Comparison of ENCODE assay signal across 16 cellular contexts in genomic region chr15:66482539-66482938, GRCh38. TPM values are rescaled to one million over a fixed set of nuclear protein-coding genes. Genes with fewer than 3 reads are reported as not detected.
DNase-seq lines count a peak whose midpoint lies in the region; ATAC-seq and TF ChIP-seq lines count a peak whose summit lies in the region.
"Had no signal": no experiment of that assay in that cellular context is flagged by ENCODE, and none has a peak within 500 bp of the region (broad histone marks: within the 10 kb centered on the region; RNA-seq: fewer than 3 reads in every experiment).

No MANE protein-coding gene starts in this region.

- peak overlapping the region; percentile 4 for H3K27ac Mint-ChIP-seq in activated T-cell treated with anti-CD3 and anti-CD28 coated beads, Interleukin-2, amount 50 U/mL, for 24 hours
- peak overlapping the region; percentile 27 for H3K27ac Mint-ChIP-seq in endothelial cell (ENCODE audit: unreplicated experiment)
- H3K27ac Mint-ChIP-seq: activated T-cell treated with anti-CD3 and anti-CD28 coated beads, Interleukin-2, amount 50 U/mL, for 72 hours had no signal

- intact Hi-C loops in PC-3 (cut with micrococcal nuclease): no loop called here

- H3K9ac ChIP-seq in PC-3 (ENCODE audit: low read length) (no peak overlapping the region), trophoblast cell (ENCODE audit: low read length) (peak overlapping the region; percentile 7)

- H4K12ac ChIP-seq in trophoblast cell (ENCODE audit: low read depth, low read length): no peak overlapping the region

- H2AK5ac ChIP-seq in trophoblast cell (ENCODE audit: low read length): no peak overlapping the region

- no CpG with 5 or more reads among the region's 9 CpGs for WGBS in trophoblast cell (ENCODE audit: extremely low coverage, insufficient coverage, insufficient read length)

- no peak overlapping the region for H3K4me3 Mint-ChIP-seq in activated T-cell treated with anti-CD3 and anti-CD28 coated beads, Interleukin-2, amount 50 U/mL, for 24 hours
- H3K4me3 Mint-ChIP-seq in endothelial cell (ENCODE audit: unreplicated experiment): peak overlapping the region; percentile 14
- H3K4me3 Mint-ChIP-seq: activated T-cell treated with anti-CD3 and anti-CD28 coated beads, Interleukin-2, amount 50 U/mL, for 72 hours; stimulated activated naive CD8-positive, alpha-beta T cell treated with anti-CD3 and anti-CD28 coated beads, Interleukin-15, amount 100 ng/mL, for 72 hours had no signal

- no peaks in the 10 kb centered on the region for H3K9me3 ChIP-seq in PC-3 (ENCODE audit: low read length)
- no peaks in the 10 kb centered on the region for H3K9me3 ChIP-seq in trophoblast cell (ENCODE audit: insufficient read depth, low read depth, low read length)

- H3K23ac ChIP-seq in trophoblast cell (ENCODE audit: low read length): no peak overlapping the region

- H3K27me3 ChIP-seq in PC-3 (ENCODE audit: low read length): no peaks in the 10 kb centered on the region
- H3K27me3 ChIP-seq in trophoblast cell (ENCODE audit: insufficient read depth, low read length): no peaks in the 10 kb centered on the region

- H3K36me3 ChIP-seq in PC-3 (ENCODE audit: low read depth, low read length): peaks cover 15% of the 10 kb centered on the region
- H3K36me3 ChIP-seq in trophoblast cell (ENCODE audit: control insufficient read depth in 1 of 2, insufficient read depth in 2 of 2, low read length in 2 of 2): peaks cover 28 to 40% of the 10 kb centered on the region in 2 experiments

- POLR2A ChIA-PET in PC-3 (lab: Charles Lee; ENCODE audit: unreplicated experiment): no interaction called here

- H3K9me2 ChIP-seq in PC-3 (replicated peaks; ENCODE audit: low read length): no peaks in the 10 kb centered on the region

- no peak overlapping the region for H2AFZ ChIP-seq in PC-3 (ENCODE audit: low read length)
- H2AFZ ChIP-seq in trophoblast cell (ENCODE audit: insufficient read depth, low read length, poor library complexity): no peak overlapping the region

- no peaks in the 10 kb centered on the region for H4K20me1 ChIP-seq in PC-3 (ENCODE audit: low read length)

- H3K27ac ChIP-seq in PC-3 (ENCODE audit: low read length): peak overlapping the region; percentile 55
- H3K27ac ChIP-seq in trophoblast cell (ENCODE audit: low read depth, low read length): no peak overlapping the region

- no peaks in the 10 kb centered on the region for H3K79me1 ChIP-seq in trophoblast cell (ENCODE audit: low read length)

- H3K4ac ChIP-seq in trophoblast cell (ENCODE audit: low read depth, low read length): no peak overlapping the region

- H3K18ac ChIP-seq in trophoblast cell (ENCODE audit: low read length): no peak overlapping the region

- no peaks in the 10 kb centered on the region for H3K27me3 Mint-ChIP-seq in activated T-cell treated with anti-CD3 and anti-CD28 coated beads, Interleukin-2, amount 50 U/mL, for 24 hours
- H3K27me3 Mint-ChIP-seq in endothelial cell (ENCODE audit: unreplicated experiment): peaks cover 15% of the 10 kb centered on the region
- H3K27me3 Mint-ChIP-seq: stimulated activated naive CD8-positive, alpha-beta T cell treated with anti-CD3 and anti-CD28 coated beads, Interleukin-15, amount 100 ng/mL, for 72 hours had no signal

- no peak overlapping the region for H3K14ac ChIP-seq in trophoblast cell (ENCODE audit: low read length)

- no peak overlapping the region for H2BK12ac ChIP-seq in trophoblast cell (ENCODE audit: low read length)

- H3K36me3 Mint-ChIP-seq in activated T-cell treated with anti-CD3 and anti-CD28 coated beads, Interleukin-2, amount 50 U/mL, for 24 hours (ENCODE audit: low read depth): peaks cover 72% of the 10 kb centered on the region
- peaks cover 41% of the 10 kb centered on the region for H3K36me3 Mint-ChIP-seq in endothelial cell (ENCODE audit: low read depth, unreplicated experiment)

- ATAC-seq in PC-3 (no peak), HG02571 (IDR thresholded peaks at IDR 0.05; ENCODE audit: unreplicated experiment) (no peak)
- ATAC-seq: activated T-cell treated with anti-CD3 and anti-CD28 coated beads, Interleukin-2, amount 50 U/mL, for 72 hours; left colon; stimulated activated naive CD8-positive, alpha-beta T cell treated with anti-CD3 and anti-CD28 coated beads, Interleukin-15, amount 100 ng/mL, for 72 hours had no signal

- H3K9me3 Mint-ChIP-seq in activated T-cell treated with anti-CD3 and anti-CD28 coated beads, Interleukin-2, amount 50 U/mL, for 24 hours: no peaks in the 10 kb centered on the region
- no peaks in the 10 kb centered on the region for H3K9me3 Mint-ChIP-seq in endothelial cell (ENCODE audit: unreplicated experiment)
- H3K9me3 Mint-ChIP-seq: activated T-cell treated with anti-CD3 and anti-CD28 coated beads, Interleukin-2, amount 50 U/mL, for 72 hours; stimulated activated naive CD8-positive, alpha-beta T cell treated with anti-CD3 and anti-CD28 coated beads, Interleukin-15, amount 100 ng/mL, for 72 hours had no signal

- no peak overlapping the region for H4K8ac ChIP-seq in trophoblast cell (ENCODE audit: low read depth, low read length)

- peaks cover 37% of the 10 kb centered on the region for H3K4me1 ChIP-seq in PC-3 (ENCODE audit: insufficient read depth, low read length)
- H3K4me1 ChIP-seq in trophoblast cell (ENCODE audit: control insufficient read depth in 1 of 2, insufficient read depth in 2 of 2, low read length in 2 of 2): peaks cover 11 to 15% of the 10 kb centered on the region in 2 experiments

- BruUV-seq in PC-3 (replicated peaks; lab: Mats Ljungman, UMichigan): no TSS peak

- DNase-seq in activated T-cell treated with anti-CD3 and anti-CD28 coated beads, Interleukin-2, amount 50 U/mL, for 24 hours: no peak
- DNase-seq in activated T-cell treated with anti-CD3 and anti-CD28 coated beads for 4 hours: no peak
- DNase-seq in PC-3: no peak
- DNase-seq in endothelial cell (ENCODE audit: low spot score): no peak
- no peak for DNase-seq in trophoblast cell
- DNase-seq in NCI-H187 (lab: John Stamatoyannopoulos, UW): no peak
- DNase-seq in NCI-H2171 (lab: John Stamatoyannopoulos, UW): no peak
- DNase-seq: activated CD4-positive, alpha-beta T cell treated with anti-CD3 and anti-CD28 coated beads, Interleukin-2, amount 50 U/mL, for 1 hour; activated T-cell treated with anti-CD3 and anti-CD28 coated beads, Interleukin-2, amount 50 U/mL, for 72 hours; foreskin melanocyte; Kasumi-1; left colon; SIG-M5; stimulated activated naive CD8-positive, alpha-beta T cell treated with anti-CD3 and anti-CD28 coated beads, Interleukin-15, amount 100 ng/mL, for 72 hours; T-helper 9 cell had no signal

- CTCF ChIA-PET in PC-3 (lab: Charles Lee): no interaction called here

- no peaks in the 10 kb centered on the region for H3K4me1 Mint-ChIP-seq in activated T-cell treated with anti-CD3 and anti-CD28 coated beads, Interleukin-2, amount 50 U/mL, for 24 hours (ENCODE audit: low read depth)
- no peaks in the 10 kb centered on the region for H3K4me1 Mint-ChIP-seq in endothelial cell (ENCODE audit: unreplicated experiment)
- H3K4me1 Mint-ChIP-seq: stimulated activated naive CD8-positive, alpha-beta T cell treated with anti-CD3 and anti-CD28 coated beads, Interleukin-15, amount 100 ng/mL, for 72 hours had no signal

- no peak overlapping the region for H4K91ac ChIP-seq in trophoblast cell (ENCODE audit: low read depth, low read length)

- TF ChIP-seq CTCF in PC-3 (conservative IDR thresholded peaks at IDR 0.05; ENCODE audit: low read depth, low read length) (no peak), endothelial cell (IDR thresholded peaks at IDR 0.05; ENCODE audit: unreplicated experiment) (no peak)

- H3K4me3 ChIP-seq in PC-3 (ENCODE audit: low read length) (no peak overlapping the region), trophoblast cell (ENCODE audit: low read depth, low read length) (peak overlapping the region; percentile 23)

- H3F3A ChIP-seq in PC-3 (ENCODE audit: low read length, unreplicated experiment): no peaks in the 10 kb centered on the region

- H3K4me2 ChIP-seq in PC-3 (ENCODE audit: low read length) (0 out of 2 replicates have a peak overlapping the region, but pooled peaks have one; percentile 7), trophoblast cell (ENCODE audit: low read length) (no peak overlapping the region)

- H2BK5ac ChIP-seq in trophoblast cell (ENCODE audit: low read depth, low read length, poor library complexity): no peak overlapping the region

- 0 out of 2 replicates have a peak, but pooled peaks cover 4% of the 10 kb centered on the region for H3K79me2 ChIP-seq in PC-3 (ENCODE audit: low read length)
- no peaks in the 10 kb centered on the region for H3K79me2 ChIP-seq in trophoblast cell (ENCODE audit: control insufficient read depth, insufficient read depth, low read length, poor library complexity)

- H2BK120ac ChIP-seq in trophoblast cell (ENCODE audit: insufficient read depth, low read length, poor library complexity): no peak overlapping the region

RNA-seq across cellular contexts. Expression of gene SNAPC5, which starts 15.0 kb away (rescaled TPM):
- total RNA-seq in PC-3 (2014; rRNA removed) (34.1 and 38.2 TPM in 2 replicates), endothelial cell (ENCODE audit: unreplicated experiment) (16.2 TPM)
- polyA plus RNA-seq in trophoblast cell (2013): 12.2 and 13.4 TPM in 2 replicates

RNA-seq across cellular contexts. Expression of gene RPL4, which starts 22.1 kb away (rescaled TPM):
- total RNA-seq in PC-3 (2014; rRNA removed) (1,239 and 2,773 TPM in 2 replicates), endothelial cell (ENCODE audit: unreplicated experiment) (3,652 TPM)
- polyA plus RNA-seq in trophoblast cell (2013): 2,018 and 2,074 TPM in 2 replicates

RNA-seq across cellular contexts. Expression of gene ZWILCH, which starts 22.6 kb away (rescaled TPM):
- total RNA-seq in PC-3 (2014; rRNA removed): 18.1 and 19.9 TPM in 2 replicates
- total RNA-seq in endothelial cell (ENCODE audit: unreplicated experiment): 19.3 TPM
- polyA plus RNA-seq in trophoblast cell (2013): 15.2 and 15.5 TPM in 2 replicates
